1 cellular context compared by ENCODE assay signal in the genomic region with DNA sequence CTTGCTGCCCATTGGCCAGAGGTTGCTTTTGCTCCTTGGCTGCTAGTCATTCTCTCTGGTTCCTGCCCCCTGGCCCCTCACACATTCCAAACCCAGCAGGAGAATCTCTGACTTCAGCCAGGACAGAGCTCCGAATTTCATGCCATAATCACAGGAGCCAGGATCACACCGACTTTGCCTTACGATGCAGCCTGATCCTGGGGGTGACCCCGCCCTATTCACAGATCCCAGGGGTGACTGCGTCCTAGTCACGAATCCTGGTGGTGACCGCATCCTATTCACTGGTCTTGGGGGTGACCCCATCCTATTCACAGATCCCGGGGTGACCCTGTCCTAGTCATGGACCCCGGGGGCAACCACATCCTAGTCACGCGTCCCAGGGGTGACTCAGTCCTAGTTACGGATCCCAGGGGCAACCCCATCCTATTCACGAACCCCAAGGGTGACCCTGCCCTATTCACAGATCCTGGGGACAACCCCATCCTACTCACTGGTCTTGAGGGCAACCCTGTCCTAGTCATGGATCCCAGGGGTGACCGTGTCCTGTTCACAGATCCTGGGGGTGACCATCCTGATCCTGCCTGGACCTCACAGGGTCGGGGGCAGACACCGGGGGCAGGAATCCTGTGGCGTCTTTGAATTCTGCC.
TF ChIP-seq lines count a peak whose summit lies in the region.

No MANE protein-coding gene starts in this region.

TF ChIP-seq in K562, 482 proteins besides CTCF, POLR2A, EP300 and RAD21 (continued from another document):
- TF ChIP-seq, protein P1, sequence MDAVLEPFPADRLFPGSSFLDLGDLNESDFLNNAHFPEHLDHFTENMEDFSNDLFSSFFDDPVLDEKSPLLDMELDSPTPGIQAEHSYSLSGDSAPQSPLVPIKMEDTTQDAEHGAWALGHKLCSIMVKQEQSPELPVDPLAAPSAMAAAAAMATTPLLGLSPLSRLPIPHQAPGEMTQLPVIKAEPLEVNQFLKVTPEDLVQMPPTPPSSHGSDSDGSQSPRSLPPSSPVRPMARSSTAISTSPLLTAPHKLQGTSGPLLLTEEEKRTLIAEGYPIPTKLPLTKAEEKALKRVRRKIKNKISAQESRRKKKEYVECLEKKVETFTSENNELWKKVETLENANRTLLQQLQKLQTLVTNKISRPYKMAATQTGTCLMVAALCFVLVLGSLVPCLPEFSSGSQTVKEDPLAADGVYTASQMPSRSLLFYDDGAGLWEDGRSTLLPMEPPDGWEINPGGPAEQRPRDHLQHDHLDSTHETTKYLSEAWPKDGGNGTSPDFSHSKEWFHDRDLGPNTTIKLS (IDR thresholded peaks at IDR 0.05; ENCODE audit: borderline replicate concordance, low read depth) = no peak
